ENCODE assay signal across 8 cellular contexts in genomic region chr16:81314603-81315270, GRCh38. TPM values are rescaled to one million over a fixed set of nuclear protein-coding genes. Genes with fewer than 3 reads are reported as not detected.
DNase-seq lines count a peak whose midpoint lies in the region; ATAC-seq and TF ChIP-seq lines count a peak whose summit lies in the region.

Gene GAN, plus strand, starts transcription at chr16:81314962. Its CDS starts 152 bp downstream, at chr16:81315114.

- TF ChIP-seq POLR2A in heart left ventricle (IDR thresholded peaks at IDR 0.05), result peak; percentile 67 to 90

- H3K36me3 ChIP-seq in heart left ventricle, result no peaks in the 10 kb centered on the region

- H3K27me3 Mint-ChIP-seq in T-cell (no peaks in the 10 kb centered on the region), type B pancreatic cell (no peaks in the 10 kb centered on the region)

- no peaks in the 10 kb centered on the region for H3K27me3 ChIP-seq in heart left ventricle

- no peaks in the 10 kb centered on the region for H3K36me3 Mint-ChIP-seq in T-cell
- H3K36me3 Mint-ChIP-seq in type B pancreatic cell, result peaks cover 3% of the 10 kb centered on the region

- H3K4me1 ChIP-seq in heart left ventricle, result peaks cover 0 to 38% (median 22%) of the 10 kb centered on the region in 12 donors

- no peaks in the 10 kb centered on the region for H3K9me3 ChIP-seq in heart left ventricle

- in situ Hi-C loops in GM13977 (cut with MboI; ENCODE audit: low pct_unique_long_range_greater_than_20kb, low sequenced_read_pairs, unreplicated experiment), result no loop called here

- ATAC-seq in HG02870 (IDR thresholded peaks at IDR 0.05; ENCODE audit: unreplicated experiment), result peak; percentile 96
- ATAC-seq in T-cell (replicated peaks in 1 of 4), result peak; percentile 94 to 97 (median 96)
- peak; percentile 98 to 100 (median 99) for ATAC-seq in heart left ventricle

- CTCF ChIA-PET in T-cell (lab: Charles Lee), result interaction anchor here in 1 of 2 donors (0.6 kb wide), 1 partner anchor 48 kb away, joined by 4 read pairs; no protein-coding TSS in a partner anchor

- H3K27ac Mint-ChIP-seq in T-cell (peak within 1 kb of the TSS; percentile 84 to 94), type B pancreatic cell (peak within 1 kb of the TSS; percentile 93)

- H3K27ac ChIP-seq in heart left ventricle, result peak within 1 kb of the TSS; percentile 64 to 96 (median 88)

- TF ChIP-seq CTCF in GM13977 (IDR thresholded peaks at IDR 0.05; ENCODE audit: extremely low read depth, insufficient read depth, missing control alignments) (no peak), heart left ventricle (IDR thresholded peaks at IDR 0.05) (no peak), type B pancreatic cell (conservative IDR thresholded peaks at IDR 0.05) (no peak)

- 0 to 1% (median 0%) methylated on average over 8 to 75 of the region's 75 CpGs for WGBS in heart left ventricle, 4 donors

- peak within 1 kb of the TSS; percentile 94 to 98 (median 96) for H3K4me3 Mint-ChIP-seq in T-cell
- H3K4me3 Mint-ChIP-seq in type B pancreatic cell, result peak within 1 kb of the TSS; percentile 94

- POLR2A ChIA-PET in T-cell (lab: Charles Lee), result interaction anchor here (0.5 to 0.6 kb wide), 3 partner anchors 17 to 645 kb away, joined by 3 to 7 read pairs (median 6); no protein-coding TSS in a partner anchor

- intact Hi-C loops in heart left ventricle (cut with DNase I), result loop anchor here in 7 of 10 donors (2.0 to 10.0 kb wide), 7 partner anchors 47 to 280 kb away; partner anchors contain the start of genes ATMIN (in 1 of the 7) and GCSH (in 1 of the 7)

- DNase-seq in GM13977 (ENCODE audit: low spot score), result peak; percentile 93
- peak; percentile 93 for DNase-seq in NCI-H146 (lab: John Stamatoyannopoulos, UW)
- DNase-seq in T-cell, result peak; percentile 82 to 95 (median 92)
- DNase-seq in amniotic epithelial cell (ENCODE audit: low read depth), result peak; percentile 95
- peak; percentile 95 to 97 (median 96) for DNase-seq in heart left ventricle
- peak; percentile 93 for DNase-seq in pons (ENCODE audit: low spot score)
- peak; percentile 94 for DNase-seq in type B pancreatic cell (ENCODE audit: extremely low spot score, unreplicated experiment)

- H3K4me1 Mint-ChIP-seq in T-cell (peaks cover 60 to 65% (median 61%) of the 10 kb centered on the region in 3 donors), type B pancreatic cell (ENCODE audit: unreplicated experiment) (peaks cover 28% of the 10 kb centered on the region)

- peak within 1 kb of the TSS; percentile 56 to 94 (median 89) for H3K4me3 ChIP-seq in heart left ventricle

- no peaks in the 10 kb centered on the region for H3K9me3 Mint-ChIP-seq in T-cell
- H3K9me3 Mint-ChIP-seq in type B pancreatic cell, result no peaks in the 10 kb centered on the region

RNA-seq across cellular contexts. Expression of gene GAN, which starts in this region (rescaled TPM):
- total RNA-seq in T-cell (1 to 10 TPM; 5.4 to 8.1 (median 7.5) TPM), heart left ventricle (10 to 100 TPM in 7 of 9 donors, 1 to 10 TPM in 2; 8.7 to 17.7 (median 13.1) TPM), type B pancreatic cell (ENCODE audit: low replicate concordance) (14.8 and 32.7 TPM in 2 replicates)
- 1 to 10 TPM; 1.6 to 2.2 TPM for polyA plus RNA-seq in heart left ventricle

Comparison
In these comparisons a context has a peak if more than half of its experiments do, and no peak if none do; other contexts are left out.
1. Peak in every context shown above with its lines: DNase-seq, ATAC-seq, H3K4me3 ChIP-seq and H3K27ac ChIP-seq.